Comparison of ENCODE assay signal across 9 cellular contexts in genomic region chr1:8397511-8397910, GRCh38.
DNase-seq lines count a peak whose midpoint lies in the region; ATAC-seq and TF ChIP-seq lines count a peak whose summit lies in the region.
"Had no signal": no experiment of that assay in that cellular context is flagged by ENCODE, and none has a peak within 500 bp of the region (broad histone marks: within the 10 kb centered on the region; RNA-seq: fewer than 3 reads in every experiment).

No MANE protein-coding gene starts in this region.

- intact Hi-C loops in activated CD8-positive, alpha-beta T cell treated with anti-CD3 and anti-CD28 coated beads for 36 hours (cut with micrococcal nuclease), result no loop called here
- intact Hi-C loops in lower lobe of right lung (cut with DNase I), result no loop called here

- TF ChIP-seq CTCF in activated CD8-positive, alpha-beta T cell treated with anti-CD3 and anti-CD28 coated beads for 36 hours (IDR thresholded peaks at IDR 0.05), result no peak
- no peak for TF ChIP-seq CTCF in lower lobe of right lung (IDR thresholded peaks at IDR 0.05)

- peaks cover 55% of the 10 kb centered on the region for H3K4me1 ChIP-seq in lower lobe of right lung

- no peaks in the 10 kb centered on the region for H3K27me3 ChIP-seq in lower lobe of right lung (ENCODE audit: low read depth)

- H3K27ac ChIP-seq in lower lobe of right lung, result peak overlapping the region; percentile 50

- POLR2A ChIA-PET in activated CD8-positive, alpha-beta T cell treated with anti-CD3 and anti-CD28 coated beads for 36 hours (lab: Charles Lee), result interaction anchor here (0.7 to 3.2 kb wide), 6 partner anchors 11 to 30 kb away, joined by 3 to 14 read pairs (median 6); no protein-coding TSS in a partner anchor

- H3K36me3 ChIP-seq in lower lobe of right lung, result peaks cover 15% of the 10 kb centered on the region

- peak overlapping the region; percentile 17 for H3K4me3 Mint-ChIP-seq in activated CD8-positive, alpha-beta T cell treated with anti-CD3 and anti-CD28 coated beads for 36 hours
- H3K4me3 Mint-ChIP-seq: neural crest cell had no signal

- H3K27ac Mint-ChIP-seq in activated CD8-positive, alpha-beta T cell treated with anti-CD3 and anti-CD28 coated beads for 36 hours, result peak overlapping the region; percentile 83

- no peak overlapping the region for H3K4me3 ChIP-seq in lower lobe of right lung

- no peaks in the 10 kb centered on the region for H3K9me3 ChIP-seq in lower lobe of right lung

- peak; percentile 38 for ATAC-seq in GM18520 (IDR thresholded peaks at IDR 0.05; ENCODE audit: unreplicated experiment)
- peak; percentile 63 for ATAC-seq in HG03097 (IDR thresholded peaks at IDR 0.05; ENCODE audit: low FRiP score, unreplicated experiment)
- peak; percentile 65 for ATAC-seq in activated CD8-positive, alpha-beta T cell treated with anti-CD3 and anti-CD28 coated beads for 36 hours
- ATAC-seq in lower lobe of right lung, result peak; percentile 33 to 63

- H3K36me3 Mint-ChIP-seq in activated CD8-positive, alpha-beta T cell treated with anti-CD3 and anti-CD28 coated beads for 36 hours (ENCODE audit: low read depth), result peaks cover 26% of the 10 kb centered on the region

- H3K9me3 Mint-ChIP-seq in activated CD8-positive, alpha-beta T cell treated with anti-CD3 and anti-CD28 coated beads for 36 hours, result peaks cover 3% of the 10 kb centered on the region
- H3K9me3 Mint-ChIP-seq: neural crest cell had no signal

- CTCF ChIA-PET in activated CD8-positive, alpha-beta T cell treated with anti-CD3 and anti-CD28 coated beads for 36 hours (lab: Charles Lee), result interaction anchor here (0.8 to 1.6 kb wide), 5 partner anchors 11 to 14 kb away, joined by 3 to 5 read pairs (median 3); no protein-coding TSS in a partner anchor

- H3K4me1 Mint-ChIP-seq in activated CD8-positive, alpha-beta T cell treated with anti-CD3 and anti-CD28 coated beads for 36 hours (ENCODE audit: low read depth), result peaks cover 58% of the 10 kb centered on the region

- peak; percentile 33 for DNase-seq in activated CD8-positive, alpha-beta T cell treated with anti-CD3 and anti-CD28 coated beads for 36 hours
- DNase-seq in lower lobe of right lung (no peak), occipital lobe (lab: John Stamatoyannopoulos, UW) (no peak), kidney glomerular epithelial cell (lab: John Stamatoyannopoulos, UW) (no peak), cortex of kidney (lab: John Stamatoyannopoulos, UW) (no peak)
- no peak for DNase-seq in activated effector memory CD4-positive, alpha-beta T cell treated with anti-CD3 and anti-CD28 coated beads, Interleukin-2, amount 50 U/mL, for 16 hours

- no peaks in the 10 kb centered on the region for H3K27me3 Mint-ChIP-seq in activated CD8-positive, alpha-beta T cell treated with anti-CD3 and anti-CD28 coated beads for 36 hours
